In genomic region chr11:62879150-62879549, GRCh38 we compare ENCODE assay signal across 10 cellular contexts. TPM values are rescaled to one million over a fixed set of nuclear protein-coding genes. Genes with fewer than 3 reads are reported as not detected.
A peak's percentile ranks its signal among the peaks of the same experiment; 100 is the strongest.
DNase-seq lines count a peak whose midpoint lies in the region; ATAC-seq, FAIRE-seq and TF ChIP-seq lines count a peak whose summit lies in the region.
"Had no signal": no experiment of that assay in that cellular context is flagged by ENCODE, and none has a peak within 500 bp of the region (broad histone marks: within the 10 kb centered on the region; RNA-seq: fewer than 3 reads in every experiment).

No MANE protein-coding gene starts in this region.

- TF ChIP-seq POLR2A in NB4 (IDR thresholded peaks at IDR 0.05; ENCODE audit: extremely low read depth, insufficient read length): no peak

- peaks cover 22 to 80% (median 69%) of the 10 kb centered on the region in 11 experiments for H3K36me3 ChIP-seq in BLaER1 treated with 17β-estradiol and CSF1 and Interleukin-3, amounts not matched to agents 10 nM and 100 nM
- H3K36me3 ChIP-seq in pancreas: peaks cover 0 to 18% (median 13%) of the 10 kb centered on the region in 3 donors

- no peaks in the 10 kb centered on the region for H3K27me3 ChIP-seq in BLaER1 treated with 17β-estradiol and CSF1 and Interleukin-3, amounts not matched to agents 10 nM and 100 nM
- H3K27me3 ChIP-seq in dorsolateral prefrontal cortex (no peaks in the 10 kb centered on the region), pancreas (no peaks in the 10 kb centered on the region)

- H3K4me1 ChIP-seq in BLaER1 treated with 17β-estradiol and CSF1 and Interleukin-3, amounts not matched to agents 10 nM and 100 nM: peaks cover 33 to 39% (median 36%) of the 10 kb centered on the region in 10 experiments
- H3K4me1 ChIP-seq in pancreas: peaks cover 34 to 57% (median 56%) of the 10 kb centered on the region in 3 donors

- peak overlapping the region; percentile 96 to 100 (median 99); a peak in 15 of 22 replicates for H3K9ac ChIP-seq in BLaER1 treated with 17β-estradiol and CSF1 and Interleukin-3, amounts not matched to agents 10 nM and 100 nM

- H3K4me2 ChIP-seq in BLaER1 treated with 17β-estradiol and CSF1 and Interleukin-3, amounts not matched to agents 10 nM and 100 nM: peak overlapping the region; percentile 74 to 97 (median 92)

- intact Hi-C loops in dorsolateral prefrontal cortex (cut with DNase I) (no loop called here), pancreas (cut with DNase I) (no loop called here)

- no peak for ATAC-seq in pancreas

- peak overlapping the region in 9 of 11 experiments; percentile 97 to 100 (median 99); a peak in 13 of 22 replicates for H3K27ac ChIP-seq in BLaER1 treated with 17β-estradiol and CSF1 and Interleukin-3, amounts not matched to agents 10 nM and 100 nM
- H3K27ac ChIP-seq in dorsolateral prefrontal cortex (peak overlapping the region in 54 of 59 donors; percentile 91 to 100 (median 99)), pancreas (peak overlapping the region; percentile 99)

- peaks cover 15 to 32% (median 24%) of the 10 kb centered on the region in 11 experiments; a peak in 21 of 22 replicates for H4K20me1 ChIP-seq in BLaER1 treated with 17β-estradiol and CSF1 and Interleukin-3, amounts not matched to agents 10 nM and 100 nM

- no peaks in the 10 kb centered on the region for H3K9me3 ChIP-seq in BLaER1 treated with 17β-estradiol and CSF1 and Interleukin-3, amounts not matched to agents 10 nM and 100 nM (replicated peaks in 1 of 11)
- no peaks in the 10 kb centered on the region for H3K9me3 ChIP-seq in pancreas

- FAIRE-seq in pancreas (lab: Jason Lieb, UNC): no peak

- peak; percentile 35 for DNase-seq in NB4 (ENCODE audit: low read depth)
- no peak for DNase-seq in dorsolateral prefrontal cortex
- DNase-seq in pancreas: no peak
- no peak for DNase-seq in NCI-H345 treated with DMSO at 0.1 percent for 48 hours (lab: John Stamatoyannopoulos, UW; ENCODE audit: unreplicated experiment)
- no peak for DNase-seq in NCI-H446 (lab: John Stamatoyannopoulos, UW)
- no peak for DNase-seq in T-helper 2 cell
- no peak for DNase-seq in SKM-1 (lab: John Stamatoyannopoulos, UW; ENCODE audit: unreplicated experiment)
- DNase-seq: DMS 273 treated with DMSO at 0.1 percent for 48 hours had no signal

- 69 to 71% methylated on average over 4 of the region's 4 CpGs for WGBS in pancreas, 2 donors

- no peak for TF ChIP-seq CTCF in NB4 (IDR thresholded peaks at IDR 0.05; ENCODE audit: low read depth, low read length)
- no peak for TF ChIP-seq CTCF in dorsolateral prefrontal cortex (IDR thresholded peaks at IDR 0.05 in 54 of 56, conservative IDR thresholded peaks at IDR 0.05 in 2 of 56; ENCODE audit: low read depth in 1 of 56, partially characterized antibody in 56 of 56)
- TF ChIP-seq CTCF in pancreas (IDR thresholded peaks at IDR 0.05): no peak

- H3K4me3 ChIP-seq in BLaER1 treated with 17β-estradiol and CSF1 and Interleukin-3, amounts not matched to agents 10 nM and 100 nM: peak overlapping the region in 1 of 10 experiments; percentile 92; a peak in 2 of 20 replicates
- H3K4me3 ChIP-seq in NB4 (ENCODE audit: low read depth, low read length) (no peak overlapping the region), dorsolateral prefrontal cortex (peak overlapping the region in 15 of 59 donors; percentile 18 to 99 (median 95)), pancreas (no peak overlapping the region)

RNA-seq across cellular contexts. Expression of gene SLC3A2, which starts 1.5 kb away (rescaled TPM):
- total RNA-seq in dorsolateral prefrontal cortex: 100 to 1,000 TPM; 101 to 299 (median 140) TPM
- total RNA-seq in pancreas: 100 to 1,000 TPM in 1 of 6 donors, 10 to 100 TPM in 5; 68.8 to 331 (median 75.1) TPM
- polyA plus RNA-seq in pancreas: 100 to 1,000 TPM in 1 of 2 donors, 10 to 100 TPM in 1; 66.9 to 116 TPM

RNA-seq across cellular contexts. Expression of gene WDR74, which starts 39.8 kb away (rescaled TPM):
- total RNA-seq in dorsolateral prefrontal cortex (10 to 100 TPM; 23.7 to 53.8 (median 36.2) TPM), pancreas (10 to 100 TPM; 18.4 to 35.1 (median 27.1) TPM)
- polyA plus RNA-seq in pancreas: 10 to 100 TPM; 47.6 to 59.5 TPM

RNA-seq across cellular contexts. Expression of gene CHRM1, which starts 42.0 kb away (rescaled TPM):
- total RNA-seq in dorsolateral prefrontal cortex (10 to 100 TPM; 17.2 to 91.6 (median 58.7) TPM), pancreas (under 1 TPM in 5 of 6 donors, not detected in 1; 0.06 to 0.15 (median 0.09) TPM)
- under 1 TPM; 0.14 to 0.19 TPM for polyA plus RNA-seq in pancreas

RNA-seq across cellular contexts. Expression of gene TEX54, which starts 46.5 kb away (rescaled TPM):
- total RNA-seq in dorsolateral prefrontal cortex (1 to 10 TPM in 1 of 120 experiments, not detected in 119; 2.6 TPM), pancreas (not detected)
- polyA plus RNA-seq in pancreas: under 1 TPM in 1 of 2 donors, not detected in 1; 0.65 TPM
- total RNA-seq: SK-MEL-5 had no signal

RNA-seq across cellular contexts. Expression of gene STX5, which starts 47.3 kb away (rescaled TPM):
- total RNA-seq in dorsolateral prefrontal cortex (10 to 100 TPM; 32.4 to 53.5 (median 41.9) TPM), pancreas (10 to 100 TPM; 22.8 to 31.2 (median 26.9) TPM)
- 10 to 100 TPM; 18.6 to 27.9 TPM for polyA plus RNA-seq in pancreas

Comparison
In these comparisons a context has a peak if more than half of its experiments do, and no peak if none do; other contexts are left out.
1. RNA of gene CHRM1, which starts 42.0 kb away (total RNA-seq): 17.2 to 91.6 TPM in dorsolateral prefrontal cortex; 0.06 to 0.15 TPM in pancreas; every median in the first group is over 10 times any median in the second.
2. Peak in every context shown above with its lines, with median percentiles within 50 percentile points of each other: H3K27ac ChIP-seq.